Comparison of ENCODE assay signal across 17 cellular contexts in the genomic region with DNA sequence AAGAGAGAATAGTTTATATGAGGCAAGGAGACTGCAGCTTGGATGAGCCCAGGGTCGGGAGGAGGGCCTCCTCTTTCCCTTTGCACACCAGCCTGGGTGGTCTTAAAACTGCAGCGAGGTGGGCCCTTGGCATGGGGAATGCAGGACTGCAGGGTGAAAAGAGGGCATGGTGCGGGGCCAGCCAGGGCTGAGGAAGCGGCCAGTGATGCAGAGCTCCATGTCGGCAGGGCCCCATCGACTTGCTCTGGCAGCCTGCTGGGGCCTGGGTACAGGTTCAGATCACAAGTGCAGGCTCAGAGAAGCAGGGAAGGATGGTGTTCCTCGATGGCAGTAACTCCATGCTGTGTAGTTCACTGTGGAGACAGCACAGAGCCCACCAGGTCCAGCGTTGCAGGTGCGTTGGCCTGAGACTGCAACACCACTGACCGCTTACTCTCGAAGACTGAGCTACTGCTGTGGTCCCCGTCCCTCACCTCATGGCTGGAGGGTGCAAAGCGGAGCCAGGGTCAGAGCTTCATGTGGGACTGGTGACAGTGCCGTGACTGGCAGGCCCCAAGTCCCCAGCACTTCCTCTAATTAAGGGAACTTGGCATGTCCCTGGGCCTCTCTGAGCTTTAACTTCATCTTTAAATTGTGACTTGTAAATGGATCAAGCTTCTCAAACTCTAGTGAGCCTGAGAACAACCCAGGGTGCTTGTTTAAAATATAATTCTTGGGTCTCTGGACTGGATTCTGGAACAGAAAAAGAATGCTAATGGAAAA.
DNase-seq lines count a peak whose midpoint lies in the region; ATAC-seq and TF ChIP-seq lines count a peak whose summit lies in the region.
"Had no signal": no experiment of that assay in that cellular context is flagged by ENCODE, and none has a peak within 500 bp of the region (broad histone marks: within the 10 kb centered on the region; RNA-seq: fewer than 3 reads in every experiment).

No MANE protein-coding gene starts in this region.

- DNase-seq in activated naive CD4-positive, alpha-beta T cell treated with anti-CD3 and anti-CD28 coated beads, Interleukin-2, amount 50 U/mL, for 16 hours: no peak
- DNase-seq in colonic mucosa (peak; percentile 7), osteocyte (ENCODE audit: extremely low spot score, unreplicated experiment) (peak; percentile 74), vagina (ENCODE audit: extremely low spot score in 2 of 2) (peak; percentile 74 to 77), superior temporal gyrus (ENCODE audit: extremely low spot score) (no peak)
- DNase-seq in stimulated activated CD4-positive, alpha-beta T cell treated with anti-CD3 and anti-CD28 coated beads, Interleukin-4, amount 100 ng/mL, for 4 hours: no peak
- DNase-seq: activated B cell treated with CpG ODN at 0.5 μM for 24 hours; activated T-cell treated with anti-CD3 and anti-CD28 coated beads, Interleukin-2, amount 50 U/mL, for 72 hours; central memory CD4-positive, alpha-beta T cell; immature natural killer cell; NCI-H526 treated with DMSO at 0.1 percent for 48 hours; stimulated activated CD4-positive, alpha-beta T cell treated with anti-CD3 and anti-CD28 coated beads, Interleukin-4, amount 100 ng/mL, for 24 hours had no signal

- H3K27me3 Mint-ChIP-seq in activated naive CD4-positive, alpha-beta T cell treated with anti-CD3 and anti-CD28 coated beads, Interleukin-2, amount 50 U/mL, for 24 hours: peaks cover 10% of the 10 kb centered on the region
- peaks cover 19% of the 10 kb centered on the region for H3K27me3 Mint-ChIP-seq in osteocyte (ENCODE audit: unreplicated experiment)
- H3K27me3 Mint-ChIP-seq: activated B cell treated with CpG ODN at 0.5 μM for 24 hours had no signal

- no peaks in the 10 kb centered on the region for H3K36me3 ChIP-seq in colonic mucosa
- H3K36me3 ChIP-seq in vagina: no peaks in the 10 kb centered on the region

- H3K36me3 Mint-ChIP-seq in activated naive CD4-positive, alpha-beta T cell treated with anti-CD3 and anti-CD28 coated beads, Interleukin-2, amount 50 U/mL, for 24 hours: no peaks in the 10 kb centered on the region
- H3K36me3 Mint-ChIP-seq in osteocyte (ENCODE audit: unreplicated experiment): no peaks in the 10 kb centered on the region
- H3K36me3 Mint-ChIP-seq: activated naive CD8-positive, alpha-beta T cell; immature natural killer cell had no signal

- H3K4me1 ChIP-seq in colonic mucosa: no peaks in the 10 kb centered on the region
- H3K4me1 ChIP-seq in vagina: peaks cover 21% of the 10 kb centered on the region

- H3K9me3 ChIP-seq in colonic mucosa: no peaks in the 10 kb centered on the region
- no peaks in the 10 kb centered on the region for H3K9me3 ChIP-seq in vagina

- no peaks in the 10 kb centered on the region for H3K27me3 ChIP-seq in colonic mucosa
- no peaks in the 10 kb centered on the region for H3K27me3 ChIP-seq in vagina
- H3K27me3 ChIP-seq: hepatocyte had no signal

- H3K9me3 Mint-ChIP-seq in activated naive CD4-positive, alpha-beta T cell treated with anti-CD3 and anti-CD28 coated beads, Interleukin-2, amount 50 U/mL, for 24 hours: peaks cover 5% of the 10 kb centered on the region
- peaks cover 5% of the 10 kb centered on the region for H3K9me3 Mint-ChIP-seq in osteocyte (ENCODE audit: unreplicated experiment)
- H3K9me3 Mint-ChIP-seq: immature natural killer cell had no signal

- H3K9ac ChIP-seq in colonic mucosa (ENCODE audit: low read depth in 2 of 2, low read length in 2 of 2): no peak overlapping the region

- TF ChIP-seq CTCF in colonic mucosa (IDR thresholded peaks at IDR 0.05) (no peak), osteocyte (IDR thresholded peaks at IDR 0.05) (no peak), vagina (IDR thresholded peaks at IDR 0.05) (no peak)

- ATAC-seq in HG03025 (IDR thresholded peaks at IDR 0.05; ENCODE audit: low FRiP score, unreplicated experiment): no peak
- ATAC-seq: activated T-cell treated with anti-CD3 and anti-CD28 coated beads, Interleukin-2, amount 50 U/mL, for 72 hours had no signal

- peak overlapping the region; percentile 74 for H3K27ac Mint-ChIP-seq in activated naive CD4-positive, alpha-beta T cell treated with anti-CD3 and anti-CD28 coated beads, Interleukin-2, amount 50 U/mL, for 24 hours
- H3K27ac Mint-ChIP-seq in osteocyte (ENCODE audit: unreplicated experiment): no peak overlapping the region
- H3K27ac Mint-ChIP-seq: activated B cell treated with CpG ODN at 0.5 μM for 24 hours; activated naive CD8-positive, alpha-beta T cell; activated T-cell treated with anti-CD3 and anti-CD28 coated beads, Interleukin-2, amount 50 U/mL, for 72 hours; immature natural killer cell had no signal

- H3K27ac ChIP-seq in colonic mucosa (no peak overlapping the region), vagina (no peak overlapping the region)
- H3K27ac ChIP-seq: C4-2B, hepatocyte had no signal

- H3K4me3 Mint-ChIP-seq in activated naive CD4-positive, alpha-beta T cell treated with anti-CD3 and anti-CD28 coated beads, Interleukin-2, amount 50 U/mL, for 24 hours: no peak overlapping the region
- no peak overlapping the region for H3K4me3 Mint-ChIP-seq in osteocyte (ENCODE audit: unreplicated experiment)
- H3K4me3 Mint-ChIP-seq: activated B cell treated with CpG ODN at 0.5 μM for 24 hours; activated naive CD8-positive, alpha-beta T cell; activated T-cell treated with anti-CD3 and anti-CD28 coated beads, Interleukin-2, amount 50 U/mL, for 72 hours; immature natural killer cell had no signal

- no peak for TF ChIP-seq POLR2A in vagina (IDR thresholded peaks at IDR 0.05)

- H3K4me3 ChIP-seq in colonic mucosa (no peak overlapping the region), vagina (no peak overlapping the region)
- H3K4me3 ChIP-seq: hepatocyte had no signal

- intact Hi-C loops in colonic mucosa (cut with DNase I) (no loop called here), vagina (cut with DNase I) (loop anchor here (10.0 kb wide), 1 partner anchor 188 kb away; no protein-coding TSS in a partner anchor)

- H3K4me1 Mint-ChIP-seq in activated naive CD4-positive, alpha-beta T cell treated with anti-CD3 and anti-CD28 coated beads, Interleukin-2, amount 50 U/mL, for 24 hours: no peaks in the 10 kb centered on the region
- no peaks in the 10 kb centered on the region for H3K4me1 Mint-ChIP-seq in osteocyte (ENCODE audit: unreplicated experiment)
- H3K4me1 Mint-ChIP-seq: activated B cell treated with CpG ODN at 0.5 μM for 24 hours, immature natural killer cell had no signal

Comparison
In these comparisons a context has a peak if more than half of its experiments do, and no peak if none do; other contexts are left out.
1. DNase-seq: peak in colonic mucosa (single experiment), osteocyte (single experiment) and vagina (2 of 2); none in activated naive CD4-positive, alpha-beta T cell treated with anti-CD3 and anti-CD28 coated beads, Interleukin-2, amount 50 U/mL, for 16 hours (single experiment), superior temporal gyrus (single experiment) and stimulated activated CD4-positive, alpha-beta T cell treated with anti-CD3 and anti-CD28 coated beads, Interleukin-4, amount 100 ng/mL, for 4 hours (0 of 2).